22 cellular contexts compared by ENCODE assay signal in genomic region chr1:151342021-151342420, GRCh38. TPM values are rescaled to one million over a fixed set of nuclear protein-coding genes. Genes with fewer than 3 reads are reported as not detected.
DNase-seq lines count a peak whose midpoint lies in the region; ATAC-seq and TF ChIP-seq lines count a peak whose summit lies in the region.
"Had no signal": no experiment of that assay in that cellular context is flagged by ENCODE, and none has a peak within 500 bp of the region (broad histone marks: within the 10 kb centered on the region; RNA-seq: fewer than 3 reads in every experiment).

No MANE protein-coding gene starts in this region.

- H2AFZ ChIP-seq in PC-3 (ENCODE audit: low read length): no peak overlapping the region

- POLR2A ChIA-PET in activated CD4-positive, alpha-beta memory T cell treated with anti-CD3 and anti-CD28 coated beads, Interleukin-2, amount 10 ng/mL, durations not matched to agents 7 days and 5 days (lab: Charles Lee): interaction anchor here (1.2 to 2.5 kb wide), 4 partner anchors 13 to 185 kb away, joined by 3 to 20 read pairs (median 8); partner anchors contain the start of genes PI4KB and TNFAIP8L2
- POLR2A ChIA-PET in activated CD4-positive, alpha-beta memory T cell treated with anti-CD3 and anti-CD28 coated beads for 36 hours (lab: Charles Lee): no interaction called here
- POLR2A ChIA-PET in PC-3 (lab: Charles Lee; ENCODE audit: unreplicated experiment): interaction anchor here (1.6 kb wide), 1 partner anchor 41 kb away, joined by 10 read pairs; no protein-coding TSS in a partner anchor

- WGBS in spleen, 5 donors: 78 to 90% (median 85%) methylated on average over 2 of the region's 2 CpGs

- no peak overlapping the region for H3K9ac ChIP-seq in PC-3 (ENCODE audit: low read length)

- ATAC-seq in PC-3 (peak; percentile 23), GM21360 (IDR thresholded peaks at IDR 0.05; ENCODE audit: unreplicated experiment) (no peak)
- ATAC-seq: body of pancreas had no signal

- no peak overlapping the region for H3K27ac ChIP-seq in PC-3 (ENCODE audit: low read length)
- peak overlapping the region in 5 of 8 donors; percentile 20 to 69 (median 65) for H3K27ac ChIP-seq in spleen
- H3K27ac ChIP-seq: C4-2B had no signal

- no peaks in the 10 kb centered on the region for H3K9me2 ChIP-seq in PC-3 (replicated peaks; ENCODE audit: low read length)

- H3K4me1 ChIP-seq in PC-3 (ENCODE audit: insufficient read depth, low read length) (peaks cover 12% of the 10 kb centered on the region), spleen (peaks cover 15 to 71% (median 42%) of the 10 kb centered on the region in 6 donors)

- no TSS peak for BruUV-seq in PC-3 (replicated peaks; lab: Mats Ljungman, UMichigan)

- H3K36me3 Mint-ChIP-seq in activated CD4-positive, alpha-beta memory T cell treated with anti-CD3 and anti-CD28 coated beads, Interleukin-2, amount 10 ng/mL, durations not matched to agents 7 days and 5 days (ENCODE audit: low read depth): peaks cover 49% of the 10 kb centered on the region
- H3K36me3 Mint-ChIP-seq in activated CD4-positive, alpha-beta memory T cell treated with anti-CD3 and anti-CD28 coated beads for 36 hours: peaks cover 12% of the 10 kb centered on the region

- H3K4me3 Mint-ChIP-seq in activated CD4-positive, alpha-beta memory T cell treated with anti-CD3 and anti-CD28 coated beads, Interleukin-2, amount 10 ng/mL, durations not matched to agents 7 days and 5 days: no peak overlapping the region
- H3K4me3 Mint-ChIP-seq in activated CD4-positive, alpha-beta memory T cell treated with anti-CD3 and anti-CD28 coated beads for 36 hours: no peak overlapping the region
- H3K4me3 Mint-ChIP-seq: activated T-cell treated with anti-CD3 and anti-CD28 coated beads, Interleukin-2, amount 50 U/mL, for 72 hours; memory B cell; naive thymus-derived CD8-positive, alpha-beta T cell had no signal

- H3K9me3 Mint-ChIP-seq in activated CD4-positive, alpha-beta memory T cell treated with anti-CD3 and anti-CD28 coated beads, Interleukin-2, amount 10 ng/mL, durations not matched to agents 7 days and 5 days: no peaks in the 10 kb centered on the region
- H3K9me3 Mint-ChIP-seq in activated CD4-positive, alpha-beta memory T cell treated with anti-CD3 and anti-CD28 coated beads for 36 hours: no peaks in the 10 kb centered on the region
- H3K9me3 Mint-ChIP-seq: activated naive CD4-positive, alpha-beta T cell treated with anti-CD3 and anti-CD28 coated beads, Interleukin-2, amount 50 U/mL, for 72 hours; activated T-cell treated with anti-CD3 and anti-CD28 coated beads, Interleukin-2, amount 50 U/mL, for 72 hours; memory B cell; naive thymus-derived CD8-positive, alpha-beta T cell had no signal

- no peaks in the 10 kb centered on the region for H3K27me3 Mint-ChIP-seq in activated CD4-positive, alpha-beta memory T cell treated with anti-CD3 and anti-CD28 coated beads, Interleukin-2, amount 10 ng/mL, durations not matched to agents 7 days and 5 days
- H3K27me3 Mint-ChIP-seq in activated CD4-positive, alpha-beta memory T cell treated with anti-CD3 and anti-CD28 coated beads for 36 hours: no peaks in the 10 kb centered on the region
- H3K27me3 Mint-ChIP-seq: memory B cell; naive thymus-derived CD8-positive, alpha-beta T cell had no signal

- H3K4me1 Mint-ChIP-seq in activated CD4-positive, alpha-beta memory T cell treated with anti-CD3 and anti-CD28 coated beads, Interleukin-2, amount 10 ng/mL, durations not matched to agents 7 days and 5 days: peaks cover 38% of the 10 kb centered on the region
- peaks cover 30% of the 10 kb centered on the region for H3K4me1 Mint-ChIP-seq in activated CD4-positive, alpha-beta memory T cell treated with anti-CD3 and anti-CD28 coated beads for 36 hours (ENCODE audit: low read depth)

- CTCF ChIA-PET in activated CD4-positive, alpha-beta memory T cell treated with anti-CD3 and anti-CD28 coated beads, Interleukin-2, amount 10 ng/mL, durations not matched to agents 7 days and 5 days (lab: Charles Lee): interaction anchor here (1.3 to 6.4 kb wide), 5 partner anchors 9 to 69 kb away, joined by 5 to 113 read pairs (median 19); partner anchors contain the start of gene PSMB4
- CTCF ChIA-PET in activated CD4-positive, alpha-beta memory T cell treated with anti-CD3 and anti-CD28 coated beads for 36 hours (lab: Charles Lee): interaction anchor here (1.6 to 11.2 kb wide), 5 partner anchors 9 to 242 kb away, joined by 4 to 229 read pairs (median 48); no protein-coding TSS in a partner anchor
- CTCF ChIA-PET in PC-3 (lab: Charles Lee): interaction anchor here (2.8 kb wide), 1 partner anchor 41 kb away, joined by 88 read pairs; no protein-coding TSS in a partner anchor

- H4K20me1 ChIP-seq in PC-3 (ENCODE audit: low read length): no peaks in the 10 kb centered on the region

- H3F3A ChIP-seq in PC-3 (ENCODE audit: low read length, unreplicated experiment): no peaks in the 10 kb centered on the region

- intact Hi-C loops in activated CD4-positive, alpha-beta memory T cell treated with anti-CD3 and anti-CD28 coated beads for 36 hours (cut with micrococcal nuclease): loop anchor here (10.0 kb wide), 1 partner anchor 423 kb away; the partner anchor contains the start of gene MRPL9
- intact Hi-C loops in PC-3 (cut with micrococcal nuclease) (loop anchor here (5.0 to 10.0 kb wide), 2 partner anchors 60 to 493 kb away; partner anchors contain the start of genes C2CD4D, RORC and ZNF687), spleen (cut with DNase I; ENCODE audit: low total_unique reads) (loop anchor here (10.0 kb wide), 1 partner anchor 57 kb away; the partner anchor contains the start of gene ZNF687)

- no peak overlapping the region for H3K4me3 ChIP-seq in PC-3 (ENCODE audit: low read length)
- no peak overlapping the region for H3K4me3 ChIP-seq in spleen
- H3K4me3 ChIP-seq: body of pancreas had no signal

- DNase-seq in activated CD4-positive, alpha-beta memory T cell treated with anti-CD3 and anti-CD28 coated beads, Interleukin-2, amount 10 ng/mL, durations not matched to agents 7 days and 5 days: no peak
- no peak for DNase-seq in activated CD4-positive, alpha-beta memory T cell treated with anti-CD3 and anti-CD28 coated beads for 36 hours
- peak; percentile 13 for DNase-seq in PC-3
- DNase-seq in dermis blood vessel endothelial cell: peak; percentile 22
- DNase-seq in spleen: no peak
- no peak for DNase-seq in NCI-H524 treated with DMSO at 0.1 percent for 48 hours (lab: John Stamatoyannopoulos, UW)
- no peak for DNase-seq in NCI-H1105 (lab: John Stamatoyannopoulos, UW)
- DNase-seq: activated T-cell treated with anti-CD3 and anti-CD28 coated beads, Interleukin-2, amount 50 U/mL, for 72 hours; body of pancreas; cortex of kidney; DMS153; hypothalamus; KBM-7; kidney; naive thymus-derived CD8-positive, alpha-beta T cell; NCI-H1092; NCI-H2081 treated with DMSO at 0.1 percent for 48 hours; SHP77 had no signal

- peak overlapping the region; percentile 18 for H3K27ac Mint-ChIP-seq in activated CD4-positive, alpha-beta memory T cell treated with anti-CD3 and anti-CD28 coated beads, Interleukin-2, amount 10 ng/mL, durations not matched to agents 7 days and 5 days
- no peak overlapping the region for H3K27ac Mint-ChIP-seq in activated CD4-positive, alpha-beta memory T cell treated with anti-CD3 and anti-CD28 coated beads for 36 hours

- H3K9me3 ChIP-seq in PC-3 (ENCODE audit: low read length) (no peaks in the 10 kb centered on the region), spleen (no peaks in the 10 kb centered on the region)
- H3K9me3 ChIP-seq: body of pancreas had no signal

- H3K27me3 ChIP-seq in PC-3 (ENCODE audit: low read length) (no peaks in the 10 kb centered on the region), spleen (replicated peaks in 1 of 7) (no peaks in the 10 kb centered on the region)
- H3K27me3 ChIP-seq: body of pancreas had no signal

- H3K79me2 ChIP-seq in PC-3 (ENCODE audit: low read length): peaks cover 11% of the 10 kb centered on the region

- H3K36me3 ChIP-seq in PC-3 (ENCODE audit: low read depth, low read length) (no peaks in the 10 kb centered on the region; the same call in 1 of the 2 replicates), spleen (peaks cover 0 to 48% (median 37%) of the 10 kb centered on the region in 6 donors)

- no peak overlapping the region for H3K4me2 ChIP-seq in PC-3 (ENCODE audit: low read length)

- TF ChIP-seq POLR2A in spleen (IDR thresholded peaks at IDR 0.05): no peak

- TF ChIP-seq CTCF in PC-3 (conservative IDR thresholded peaks at IDR 0.05; ENCODE audit: low read depth, low read length) (no peak), spleen (IDR thresholded peaks at IDR 0.05 in 8 of 11, conservative IDR thresholded peaks at IDR 0.05 in 3 of 11) (no peak)

RNA-seq across cellular contexts. Expression of gene RFX5, which starts 5.0 kb away (rescaled TPM):
- 10 to 100 TPM; 96.2 to 99.3 TPM for total RNA-seq in activated CD4-positive, alpha-beta memory T cell treated with anti-CD3 and anti-CD28 coated beads, Interleukin-2, amount 10 ng/mL, durations not matched to agents 7 days and 5 days
- 10 to 100 TPM; 64.7 to 68.7 TPM for total RNA-seq in activated CD4-positive, alpha-beta memory T cell treated with anti-CD3 and anti-CD28 coated beads for 36 hours
- total RNA-seq in PC-3 (2014; rRNA removed): 34.1 and 41.0 TPM in 2 replicates
- 68.8 and 73.3 TPM in 2 replicates for total RNA-seq in dermis blood vessel endothelial cell
- total RNA-seq in spleen: 10 to 100 TPM; 75.9 to 96.1 (median 92.2) TPM
- 10 to 100 TPM; 30.8 to 57.8 (median 40.3) TPM for polyA plus RNA-seq in spleen

RNA-seq across cellular contexts. Expression of gene PI4KB, which starts 14.8 kb away (rescaled TPM):
- total RNA-seq in activated CD4-positive, alpha-beta memory T cell treated with anti-CD3 and anti-CD28 coated beads, Interleukin-2, amount 10 ng/mL, durations not matched to agents 7 days and 5 days: 10 to 100 TPM; 71.2 to 72.9 TPM
- 10 to 100 TPM; 54.7 to 62.9 TPM for total RNA-seq in activated CD4-positive, alpha-beta memory T cell treated with anti-CD3 and anti-CD28 coated beads for 36 hours
- total RNA-seq in PC-3 (2014; rRNA removed) (75.6 and 99.5 TPM in 2 replicates), dermis blood vessel endothelial cell (45.5 and 55.3 TPM in 2 replicates), spleen (10 to 100 TPM; 63.7 to 85.4 (median 69.5) TPM)
- 10 to 100 TPM; 25.6 to 41.4 (median 30.8) TPM for polyA plus RNA-seq in spleen

RNA-seq across cellular contexts. Expression of gene SELENBP1, which starts 30.5 kb away (rescaled TPM):
- not detected for total RNA-seq in activated CD4-positive, alpha-beta memory T cell treated with anti-CD3 and anti-CD28 coated beads, Interleukin-2, amount 10 ng/mL, durations not matched to agents 7 days and 5 days
- total RNA-seq in activated CD4-positive, alpha-beta memory T cell treated with anti-CD3 and anti-CD28 coated beads for 36 hours: not detected
- total RNA-seq in PC-3 (2014; rRNA removed) (29.8 and 73.5 TPM in 2 replicates), dermis blood vessel endothelial cell (5.3 TPM in 2 replicates), spleen (100 to 1,000 TPM in 2 of 7 donors, 10 to 100 TPM in 5; 56.1 to 114 (median 90.3) TPM)
- 10 to 100 TPM; 17.3 to 77.8 (median 47.5) TPM for polyA plus RNA-seq in spleen
- total RNA-seq: activated naive CD4-positive, alpha-beta T cell treated with anti-CD3 and anti-CD28 coated beads, Interleukin-2, amount 50 U/mL, for 72 hours; activated T-cell treated with anti-CD3 and anti-CD28 coated beads, Interleukin-2, amount 50 U/mL, for 72 hours; naive thymus-derived CD8-positive, alpha-beta T cell had no signal
- polyA plus RNA-seq: naive thymus-derived CD8-positive, alpha-beta T cell had no signal

RNA-seq across cellular contexts. Expression of gene PSMB4, which starts 57.4 kb away (rescaled TPM):
- 100 to 1,000 TPM; 280 to 282 TPM for total RNA-seq in activated CD4-positive, alpha-beta memory T cell treated with anti-CD3 and anti-CD28 coated beads, Interleukin-2, amount 10 ng/mL, durations not matched to agents 7 days and 5 days
- 100 to 1,000 TPM; 352 to 355 TPM for total RNA-seq in activated CD4-positive, alpha-beta memory T cell treated with anti-CD3 and anti-CD28 coated beads for 36 hours
- total RNA-seq in PC-3 (2014; rRNA removed) (734 and 818 TPM in 2 replicates), dermis blood vessel endothelial cell (322 and 414 TPM in 2 replicates), spleen (100 to 1,000 TPM; 184 to 219 (median 201) TPM)
- polyA plus RNA-seq in spleen: 100 to 1,000 TPM; 320 to 371 (median 354) TPM

RNA-seq across cellular contexts. Expression of gene ZNF687, which starts 59.9 kb away (rescaled TPM):
- total RNA-seq in activated CD4-positive, alpha-beta memory T cell treated with anti-CD3 and anti-CD28 coated beads, Interleukin-2, amount 10 ng/mL, durations not matched to agents 7 days and 5 days: 10 to 100 TPM; 31.4 to 32.6 TPM
- 10 to 100 TPM; 27.1 to 27.2 TPM for total RNA-seq in activated CD4-positive, alpha-beta memory T cell treated with anti-CD3 and anti-CD28 coated beads for 36 hours
- total RNA-seq in PC-3 (2014; rRNA removed) (24.6 and 30.3 TPM in 2 replicates), dermis blood vessel endothelial cell (12.6 and 16.6 TPM in 2 replicates), spleen (10 to 100 TPM; 27.3 to 46.6 (median 33.4) TPM)
- 10 to 100 TPM in 1 of 3 donors, 1 to 10 TPM in 2; 9.1 to 17.7 (median 9.8) TPM for polyA plus RNA-seq in spleen

Comparison
In these comparisons a context has a peak if more than half of its experiments do, and no peak if none do; other contexts are left out.
1. DNase-seq: peak in PC-3 (single experiment) and dermis blood vessel endothelial cell (single experiment); none in activated CD4-positive, alpha-beta memory T cell treated with anti-CD3 and anti-CD28 coated beads, Interleukin-2, amount 10 ng/mL, durations not matched to agents 7 days and 5 days (single experiment), activated CD4-positive, alpha-beta memory T cell treated with anti-CD3 and anti-CD28 coated beads for 36 hours (single experiment), spleen (single experiment), NCI-H524 treated with DMSO at 0.1 percent for 48 hours (single experiment) and NCI-H1105 (single experiment).